In the genomic region with DNA sequence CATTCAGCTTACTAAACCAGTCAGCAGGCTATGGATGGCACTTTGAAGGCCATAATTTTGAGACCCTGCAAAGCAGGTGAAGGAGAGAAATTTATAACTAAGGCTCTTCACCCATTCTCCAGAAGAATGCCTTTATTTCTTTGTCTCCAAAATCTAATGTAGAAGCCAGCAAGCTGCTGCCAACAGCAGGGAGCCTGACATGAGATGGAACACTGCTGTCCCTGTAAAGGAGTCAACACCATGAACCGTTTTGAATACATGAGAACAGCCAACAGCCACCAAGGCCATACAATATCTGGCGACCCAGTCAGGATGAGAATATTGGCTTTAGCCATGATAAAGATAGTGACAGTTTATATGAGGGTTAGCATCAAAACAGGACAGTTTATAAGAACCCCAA, we compare ENCODE assay signal across 36 cellular contexts.
"Had no signal": no experiment of that assay in that cellular context is flagged by ENCODE, and none has a peak within 500 bp of the region (broad histone marks: within the 10 kb centered on the region; RNA-seq: fewer than 3 reads in every experiment).

No MANE protein-coding gene starts in this region.

- DNase-seq: activated B cell treated with CpG ODN at 0.5 μM for 24 hours; activated CD4-positive, alpha-beta memory T cell treated with anti-CD3 and anti-CD28 coated beads for 36 hours; activated CD4-positive, alpha-beta T cell treated with anti-CD3 and anti-CD28 coated beads for 4 hours; activated CD4-positive, alpha-beta T cell treated with anti-CD3 and anti-CD28 coated beads, Interleukin-2, amount 50 U/mL, for 1 hour; activated CD4-positive, CD25-positive, alpha-beta regulatory T cell treated with anti-CD3 and anti-CD28 coated beads, Interleukin-2, amount 50 U/mL, for 72 hours; activated CD8-positive, alpha-beta memory T cell treated with anti-CD3 and anti-CD28 coated beads, Interleukin-2, amount 50 U/mL, for 4 hours; activated gamma-delta T cell treated with Interleukin-2 at 50 U/mL for 16 hours; activated naive CD4-positive, alpha-beta T cell treated with anti-CD3 and anti-CD28 coated beads for 36 hours; activated T-cell treated with anti-CD3 and anti-CD28 coated beads for 4 hours; activated T-cell treated with anti-CD3 and anti-CD28 coated beads, Interleukin-2, amount 50 U/mL, for 4 hours; adrenal gland; MM.1S; MV-4-11; NCI-H1092; NCI-H1436 treated with DMSO at 0.1 percent for 48 hours; NCI-H187; NCI-H2029 treated with DMSO at 0.1 percent for 48 hours; NCI-H2107; NCI-H2171; NCI-H510A; NCI-H526; NCI-H748 treated with DMSO at 0.1 percent for 48 hours; NK-92 treated with Interleukin-12 subunit alpha and Interleukin-12 subunit beta, amount 100 ng/mL, for 24 hours; PC-3; Peyer's patch; RPMI8226; SHP77 treated with DMSO at 0.1 percent for 48 hours; SK-N-SH; SW 1271; T-helper 1 cell; T-helper 2 cell; T-helper 9 cell had no signal

- H3K27ac ChIP-seq: adrenal gland, KMS-11, Peyer's patch, SJSA1, VCaP had no signal

- ATAC-seq: activated naive CD4-positive, alpha-beta T cell treated with anti-CD3 and anti-CD28 coated beads, Interleukin-2, amount 50 U/mL, for 72 hours; activated T-cell treated with anti-CD3 and anti-CD28 coated beads, Interleukin-2, amount 50 U/mL, for 4 hours; PC-3 had no signal
